ENCODE assay signal across 28 cellular contexts in genomic region chr1:60913039-60913438, GRCh38.
"Had no signal": no experiment of that assay in that cellular context is flagged by ENCODE, and none has a peak within 500 bp of the region (broad histone marks: within the 10 kb centered on the region; RNA-seq: fewer than 3 reads in every experiment).

No MANE protein-coding gene starts in this region.

- DNase-seq: activated CD4-positive, alpha-beta memory T cell treated with anti-CD3 and anti-CD28 coated beads, Interleukin-2, amount 10 ng/mL, durations not matched to agents 7 days and 5 days; activated CD4-positive, alpha-beta T cell treated with anti-CD3 and anti-CD28 coated beads for 36 hours; activated CD4-positive, alpha-beta T cell treated with anti-CD3 and anti-CD28 coated beads, Interleukin-2, amount 10 ng/mL, durations not matched to agents 24 days and 14 days; activated CD4-positive, CD25-positive, alpha-beta regulatory T cell; activated CD4-positive, CD25-positive, alpha-beta regulatory T cell treated with anti-CD3 and anti-CD28 coated beads, Interleukin-2, amount 50 U/mL, for 72 hours; activated CD8-positive, alpha-beta memory T cell treated with anti-CD3 and anti-CD28 coated beads, Interleukin-2, amount 50 U/mL, for 48 hours; activated gamma-delta T cell; activated naive CD4-positive, alpha-beta T cell; activated naive CD4-positive, alpha-beta T cell treated with anti-CD3 and anti-CD28 coated beads, Interleukin-2, amount 10 ng/mL, durations not matched to agents 7 days and 5 days; activated naive CD8-positive, alpha-beta T cell treated with anti-CD3 and anti-CD28 coated beads, Interleukin-2, amount 10 ng/mL, durations not matched to agents 7 days and 5 days; activated T-cell treated with anti-CD3 and anti-CD28 coated beads for 4 hours; activated T-cell treated with anti-CD3 and anti-CD28 coated beads, Interleukin-2, amount 50 U/mL, for 24 hours; activated T-cell treated with anti-CD3 and anti-CD28 coated beads, Interleukin-2, amount 50 U/mL, for 72 hours; dorsolateral prefrontal cortex; effector memory CD4-positive, alpha-beta T cell; endodermal cell; esophagus squamous epithelium; foreskin melanocyte; head of caudate nucleus; hippocampal formation; T-helper 17 cell; T1000 had no signal

- ATAC-seq: activated CD4-positive, alpha-beta T cell treated with anti-CD3 and anti-CD28 coated beads for 36 hours; activated naive CD4-positive, alpha-beta T cell treated with anti-CD3 and anti-CD28 coated beads, Interleukin-2, amount 50 U/mL, for 72 hours; activated T-cell treated with anti-CD3 and anti-CD28 coated beads, Interleukin-2, amount 50 U/mL, for 72 hours; T-helper 17 cell had no signal

- H3K4me1 ChIP-seq: ascending aorta, breast epithelium, esophagus squamous epithelium had no signal

- H3K27me3 ChIP-seq: ascending aorta, breast epithelium, cardiac muscle cell, dorsolateral prefrontal cortex, esophagus squamous epithelium had no signal

- H3K9me3 ChIP-seq: ascending aorta, breast epithelium, esophagus squamous epithelium had no signal

- H3K27ac ChIP-seq: ascending aorta, breast epithelium, cardiac muscle cell, coronary artery, dorsolateral prefrontal cortex, epithelial cell of prostate, esophagus squamous epithelium had no signal

- H3K4me3 ChIP-seq: ascending aorta, breast epithelium, cardiac muscle cell, coronary artery, dorsolateral prefrontal cortex, esophagus squamous epithelium had no signal

- H3K36me3 ChIP-seq: ascending aorta, breast epithelium, cardiac muscle cell, esophagus squamous epithelium had no signal
